5 cellular contexts compared by ENCODE assay signal in genomic region chr21:36476541-36476940, GRCh38. TPM values are rescaled to one million over a fixed set of nuclear protein-coding genes. Genes with fewer than 3 reads are reported as not detected.
"Had no signal": no experiment of that assay in that cellular context is flagged by ENCODE, and none has a peak within 500 bp of the region (broad histone marks: within the 10 kb centered on the region; RNA-seq: fewer than 3 reads in every experiment).

No MANE protein-coding gene starts in this region.

RNA-seq across cellular contexts. Expression of gene CLDN14, which starts 3.4 kb away (rescaled TPM):
- total RNA-seq: GM23248, H4, H7, HT1080, IMR-90 had no signal
- polyA plus RNA-seq: GM23248, IMR-90 had no signal
